9 cellular contexts compared by ENCODE assay signal in genomic region chr11:118290923-118291322, GRCh38. TPM values are rescaled to one million over a fixed set of nuclear protein-coding genes. Genes with fewer than 3 reads are reported as not detected.
DNase-seq lines count a peak whose midpoint lies in the region; ATAC-seq and TF ChIP-seq lines count a peak whose summit lies in the region.
"Had no signal": no experiment of that assay in that cellular context is flagged by ENCODE, and none has a peak within 500 bp of the region (broad histone marks: within the 10 kb centered on the region; RNA-seq: fewer than 3 reads in every experiment).

No MANE protein-coding gene starts in this region.

- no peaks in the 10 kb centered on the region; the same call in 1 of the 2 replicates for H3F3A ChIP-seq in DOHH2 (ENCODE audit: control insufficient read depth, insufficient read depth)

- no peaks in the 10 kb centered on the region for H4K20me1 ChIP-seq in DOHH2 (ENCODE audit: control insufficient read depth, insufficient read depth, low read depth, low read length)

- H3K36me3 ChIP-seq in DOHH2 (ENCODE audit: control insufficient read depth, low read length) = no peaks in the 10 kb centered on the region
- no peaks in the 10 kb centered on the region for H3K36me3 ChIP-seq in WERI-Rb-1

- no peak overlapping the region for H3K27ac ChIP-seq in DOHH2 (ENCODE audit: low read depth, low read length)
- no peak overlapping the region for H3K27ac ChIP-seq in WERI-Rb-1

- intact Hi-C loops in sciatic nerve (cut with DNase I) = no loop called here

- DNase-seq in HuH-7.5 (ENCODE audit: low spot score) = peak; percentile 29
- peak; percentile 34 for DNase-seq in WERI-Rb-1
- DNase-seq in fibroblast of the aortic adventitia (ENCODE audit: low read depth) = peak; percentile 9
- DNase-seq in sciatic nerve (ENCODE audit: low spot score) = no peak
- no peak for DNase-seq in NCI-H510A treated with DMSO at 0.1 percent for 48 hours (lab: John Stamatoyannopoulos, UW)
- no peak for DNase-seq in NCI-H1048 (lab: John Stamatoyannopoulos, UW)

- no peaks in the 10 kb centered on the region for H3K9me2 ChIP-seq in DOHH2 (replicated peaks; ENCODE audit: control insufficient read depth, low read length)

- H3K4me1 ChIP-seq in DOHH2 (ENCODE audit: control insufficient read depth, low read length) = peaks cover 30% of the 10 kb centered on the region

- H3K27me3 ChIP-seq in DOHH2 (ENCODE audit: control insufficient read depth, low read length) (no peaks in the 10 kb centered on the region), WERI-Rb-1 (ENCODE audit: insufficient read depth, low read depth, severe bottlenecking) (no peaks in the 10 kb centered on the region)

- H3K9me3 ChIP-seq in DOHH2 (ENCODE audit: control insufficient read depth, insufficient read depth, low read length) = no peaks in the 10 kb centered on the region
- H3K9me3 ChIP-seq in WERI-Rb-1 (ENCODE audit: severe bottlenecking) = no peaks in the 10 kb centered on the region

- TF ChIP-seq CTCF in DOHH2 (IDR thresholded peaks at IDR 0.05; ENCODE audit: low read depth, low read length, poor library complexity, severe bottlenecking) (peak; percentile 52), WERI-Rb-1 (IDR thresholded peaks at IDR 0.05; ENCODE audit: low read depth, low read length) (peak; percentile 47), fibroblast of the aortic adventitia (IDR thresholded peaks at IDR 0.05; ENCODE audit: insufficient read depth, low read length) (peak; percentile 22)

- H3K4me2 ChIP-seq in DOHH2 (ENCODE audit: low read length) = no peak overlapping the region

- H3K4me3 ChIP-seq in DOHH2 (ENCODE audit: low read length) (no peak overlapping the region), WERI-Rb-1 (ENCODE audit: low read depth, low read length) (no peak overlapping the region), fibroblast of the aortic adventitia (ENCODE audit: low read depth, low read length) (no peak overlapping the region)

- ATAC-seq in sciatic nerve (peak; percentile 24), GM19467 (IDR thresholded peaks at IDR 0.05; ENCODE audit: unreplicated experiment) (no peak)

- H3K79me2 ChIP-seq in DOHH2 (ENCODE audit: control insufficient read depth, low read length) = no peaks in the 10 kb centered on the region

RNA-seq across cellular contexts. Expression of gene CD3E, which starts 13.6 kb away (rescaled TPM):
- total RNA-seq in fibroblast of the aortic adventitia (ENCODE audit: low replicate concordance) (not detected in 2 replicates), sciatic nerve (2.5 TPM)
- total RNA-seq: frontal cortex had no signal

RNA-seq across cellular contexts. Expression of gene MPZL2, which starts 26.8 kb away (rescaled TPM):
- 0.36 and 1.1 TPM in 2 replicates for total RNA-seq in fibroblast of the aortic adventitia (ENCODE audit: low replicate concordance)
- 49.6 TPM for total RNA-seq in sciatic nerve

RNA-seq across cellular contexts. Expression of gene MPZL3, which starts 38.8 kb away (rescaled TPM):
- total RNA-seq in fibroblast of the aortic adventitia (ENCODE audit: low replicate concordance) (0.41 and 0.45 TPM in 2 replicates), sciatic nerve (2.7 TPM)

RNA-seq across cellular contexts. Expression of gene CD3D, which starts 51.6 kb away (rescaled TPM):
- not detected in 2 replicates for total RNA-seq in fibroblast of the aortic adventitia (ENCODE audit: low replicate concordance)
- 3.8 TPM for total RNA-seq in sciatic nerve
- total RNA-seq: frontal cortex had no signal

RNA-seq across cellular contexts. Expression of gene CD3G, which starts 53.2 kb away (rescaled TPM):
- total RNA-seq in fibroblast of the aortic adventitia (ENCODE audit: low replicate concordance) (not detected in 2 replicates), sciatic nerve (1.2 TPM)
- total RNA-seq: frontal cortex had no signal

Comparison
In these comparisons a context has a peak if more than half of its experiments do, and no peak if none do; other contexts are left out.
1. DNase-seq: peak in HuH-7.5 (single experiment), WERI-Rb-1 (single experiment) and fibroblast of the aortic adventitia (single experiment); none in sciatic nerve (single experiment), NCI-H510A treated with DMSO at 0.1 percent for 48 hours (single experiment) and NCI-H1048 (single experiment).
2. RNA of gene MPZL2, which starts 26.8 kb away (total RNA-seq): 49.6 TPM in sciatic nerve (single experiment); 0.36 to 1.1 TPM in fibroblast of the aortic adventitia; every median in the first group is over 10 times any median in the second.
3. Peak in every context shown above with its lines, with median percentiles within 50 percentile points of each other: CTCF ChIP-seq.